In the genomic region with DNA sequence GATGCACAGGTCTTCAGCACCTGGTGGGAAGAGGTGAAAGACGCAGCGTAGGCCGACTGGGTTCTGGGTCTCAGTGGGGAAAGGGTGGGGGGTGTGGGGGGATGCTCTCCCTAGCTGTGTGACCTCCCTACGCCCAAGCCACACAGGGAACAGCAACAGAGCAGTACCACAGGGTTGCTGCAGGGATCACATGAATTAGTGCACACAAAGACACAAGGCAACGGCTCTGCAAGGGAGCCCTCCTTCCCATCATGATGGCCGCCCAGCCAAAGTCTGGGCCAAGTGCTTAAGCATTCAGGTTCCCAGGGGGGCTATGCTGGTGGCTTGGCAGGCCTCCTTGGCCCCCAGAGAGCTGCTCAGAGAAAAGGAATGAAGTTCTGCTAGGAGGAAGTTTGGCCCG, we compare ENCODE assay signal across 27 cellular contexts. TPM values are rescaled to one million over a fixed set of nuclear protein-coding genes. Genes with fewer than 3 reads are reported as not detected.
"Had no signal": no experiment of that assay in that cellular context is flagged by ENCODE, and none has a peak within 500 bp of the region (broad histone marks: within the 10 kb centered on the region; RNA-seq: fewer than 3 reads in every experiment).

No MANE protein-coding gene starts in this region.

- ATAC-seq: activated CD8-positive, alpha-beta memory T cell treated with anti-CD3 and anti-CD28 coated beads, Interleukin-2, amount 10 ng/mL, durations not matched to agents 7 days and 5 days; activated CD8-positive, alpha-beta T cell treated with anti-CD3 and anti-CD28 coated beads, Interleukin-2, amount 10 ng/mL, durations not matched to agents 7 days and 5 days; activated naive CD4-positive, alpha-beta T cell treated with anti-CD3 and anti-CD28 coated beads, Interleukin-2, amount 50 U/mL, for 72 hours; T-helper 17 cell; WTC11 had no signal

- H3K4me3 Mint-ChIP-seq: activated CD8-positive, alpha-beta memory T cell treated with anti-CD3 and anti-CD28 coated beads, Interleukin-2, amount 10 ng/mL, durations not matched to agents 7 days and 5 days; activated CD8-positive, alpha-beta T cell treated with anti-CD3 and anti-CD28 coated beads, Interleukin-2, amount 10 ng/mL, durations not matched to agents 7 days and 5 days; activated T-cell treated with anti-CD3 and anti-CD28 coated beads, Interleukin-2, amount 50 U/mL, for 24 hours; activated T-helper 1 cell treated with anti-CD3 and anti-CD28 coated beads, Interleukin-12 subunit alpha, Interleukin-12 subunit beta, Interleukin-2, Interleukin-4 antibody, amounts not matched to agents 30 ng/mL and 10 ng/mL and 1 ng/mL, durations not matched to agents 14 hours and 24 hours and 36 hours; T-helper 17 cell; WTC11 had no signal

- H3K36me3 ChIP-seq: brain microvascular endothelial cell, cardiac muscle cell had no signal

- H3K27ac ChIP-seq: brain microvascular endothelial cell, cardiac muscle cell had no signal

- H3K27ac Mint-ChIP-seq: activated CD8-positive, alpha-beta memory T cell treated with anti-CD3 and anti-CD28 coated beads, Interleukin-2, amount 10 ng/mL, durations not matched to agents 7 days and 5 days; activated CD8-positive, alpha-beta T cell treated with anti-CD3 and anti-CD28 coated beads, Interleukin-2, amount 10 ng/mL, durations not matched to agents 7 days and 5 days; activated naive CD4-positive, alpha-beta T cell treated with anti-CD3 and anti-CD28 coated beads, Interleukin-2, amount 50 U/mL, for 72 hours; activated T-cell treated with anti-CD3 and anti-CD28 coated beads, Interleukin-2, amount 50 U/mL, for 24 hours; activated T-helper 1 cell treated with anti-CD3 and anti-CD28 coated beads, Interleukin-12 subunit alpha, Interleukin-12 subunit beta, Interleukin-2, Interleukin-4 antibody, amounts not matched to agents 30 ng/mL and 10 ng/mL and 1 ng/mL, durations not matched to agents 14 hours and 24 hours and 36 hours; T-helper 17 cell; WTC11 had no signal

- H3K27me3 Mint-ChIP-seq: activated CD8-positive, alpha-beta memory T cell treated with anti-CD3 and anti-CD28 coated beads, Interleukin-2, amount 10 ng/mL, durations not matched to agents 7 days and 5 days had no signal

- H3K36me3 Mint-ChIP-seq: activated CD8-positive, alpha-beta memory T cell treated with anti-CD3 and anti-CD28 coated beads, Interleukin-2, amount 10 ng/mL, durations not matched to agents 7 days and 5 days; activated naive CD4-positive, alpha-beta T cell treated with anti-CD3 and anti-CD28 coated beads, Interleukin-2, amount 50 U/mL, for 72 hours; WTC11 had no signal

- H3K4me3 ChIP-seq: cardiac muscle cell had no signal

- H3K9me3 Mint-ChIP-seq: activated naive CD4-positive, alpha-beta T cell treated with anti-CD3 and anti-CD28 coated beads, Interleukin-2, amount 50 U/mL, for 72 hours; activated T-cell treated with anti-CD3 and anti-CD28 coated beads, Interleukin-2, amount 50 U/mL, for 24 hours; activated T-helper 1 cell treated with anti-CD3 and anti-CD28 coated beads, Interleukin-12 subunit alpha, Interleukin-12 subunit beta, Interleukin-2, Interleukin-4 antibody, amounts not matched to agents 30 ng/mL and 10 ng/mL and 1 ng/mL, durations not matched to agents 14 hours and 24 hours and 36 hours had no signal

- H3K27me3 ChIP-seq: brain microvascular endothelial cell, cardiac muscle cell had no signal

- DNase-seq: activated CD4-positive, alpha-beta T cell treated with anti-CD3 and anti-CD28 coated beads for 48 hours; activated CD4-positive, alpha-beta T cell treated with anti-CD3 and anti-CD28 coated beads, Interleukin-2, amount 50 U/mL, for 4 hours; activated CD4-positive, CD25-positive, alpha-beta regulatory T cell treated with anti-CD3 and anti-CD28 coated beads, Interleukin-2, amount 50 U/mL, for 72 hours; activated CD8-positive, alpha-beta memory T cell treated with anti-CD3 and anti-CD28 coated beads, Interleukin-2, amount 10 ng/mL, durations not matched to agents 7 days and 5 days; activated CD8-positive, alpha-beta T cell treated with anti-CD3 and anti-CD28 coated beads, Interleukin-2, amount 10 ng/mL, durations not matched to agents 7 days and 5 days; activated effector memory CD4-positive, alpha-beta T cell treated with Interleukin-2 at 50 U/mL for 16 hours; activated naive CD4-positive, alpha-beta T cell; activated T-cell treated with anti-CD3 and anti-CD28 coated beads, Interleukin-2, amount 50 U/mL, for 24 hours; brain microvascular endothelial cell; NCI-H1092; NCI-H1417; NCI-H1694; NCI-H2029; NCI-H2107; NCI-H2171 treated with DMSO at 0.1 percent for 48 hours; NCI-H226; NCI-H526 treated with DMSO at 0.1 percent for 48 hours; NCI-H82; SIG-M5; T-helper 17 cell; T-helper 9 cell had no signal

- H3K4me1 Mint-ChIP-seq: activated CD8-positive, alpha-beta memory T cell treated with anti-CD3 and anti-CD28 coated beads, Interleukin-2, amount 10 ng/mL, durations not matched to agents 7 days and 5 days; T-helper 17 cell had no signal

RNA-seq across cellular contexts. Expression of gene GBX2, which starts 28.2 kb away (rescaled TPM):
- total RNA-seq: activated CD8-positive, alpha-beta memory T cell treated with anti-CD3 and anti-CD28 coated beads, Interleukin-2, amount 10 ng/mL, durations not matched to agents 7 days and 5 days; activated CD8-positive, alpha-beta T cell treated with anti-CD3 and anti-CD28 coated beads, Interleukin-2, amount 10 ng/mL, durations not matched to agents 7 days and 5 days; activated naive CD4-positive, alpha-beta T cell treated with anti-CD3 and anti-CD28 coated beads, Interleukin-2, amount 50 U/mL, for 72 hours; activated T-helper 1 cell treated with anti-CD3 and anti-CD28 coated beads, Interleukin-12 subunit alpha, Interleukin-12 subunit beta, Interleukin-2, Interleukin-4 antibody, amounts not matched to agents 30 ng/mL and 10 ng/mL and 1 ng/mL, durations not matched to agents 14 hours and 24 hours and 36 hours; OCI-LY7; T-helper 17 cell had no signal
- polyA plus RNA-seq: adipose tissue had no signal
